Comparison of ENCODE assay signal across 10 cellular contexts in genomic region chr2:216216951-216217903, GRCh38.
DNase-seq lines count a peak whose midpoint lies in the region; ATAC-seq, FAIRE-seq and TF ChIP-seq lines count a peak whose summit lies in the region.
"Had no signal": no experiment of that assay in that cellular context is flagged by ENCODE, and none has a peak within 500 bp of the region (broad histone marks: within the 10 kb centered on the region; RNA-seq: fewer than 3 reads in every experiment).

No MANE protein-coding gene starts in this region.

- H3K4me3 ChIP-seq in MG63 = no peak overlapping the region
- H3K4me3 ChIP-seq in bronchial epithelial cell (ENCODE audit: low read depth, low read length) = no peak overlapping the region
- H3K4me3 ChIP-seq: esophagus squamous epithelium had no signal

- H3K27me3 ChIP-seq in MG63 (no peaks in the 10 kb centered on the region), bronchial epithelial cell (ENCODE audit: control insufficient read depth, insufficient read depth, low read length) (no peaks in the 10 kb centered on the region)
- H3K27me3 ChIP-seq: esophagus squamous epithelium had no signal

- H3K9me3 Mint-ChIP-seq in osteocyte (ENCODE audit: unreplicated experiment) = peaks cover 5% of the 10 kb centered on the region

- FAIRE-seq in bronchial epithelial cell (lab: Jason Lieb, UNC) = no peak

- H3K27me3 Mint-ChIP-seq in osteocyte (ENCODE audit: unreplicated experiment) = no peaks in the 10 kb centered on the region

- H3K36me3 ChIP-seq in MG63 (peaks cover 54% of the 10 kb centered on the region), bronchial epithelial cell (ENCODE audit: control insufficient read depth, insufficient read depth, low read length) (no peaks in the 10 kb centered on the region)

- TF ChIP-seq CTCF in bronchial epithelial cell (IDR thresholded peaks at IDR 0.05; ENCODE audit: insufficient read depth, low read length, severe bottlenecking) (no peak), osteocyte (IDR thresholded peaks at IDR 0.05) (peak; percentile 16)

- peaks cover 3% of the 10 kb centered on the region for H3K36me3 Mint-ChIP-seq in osteocyte (ENCODE audit: unreplicated experiment)

- H3K9me3 ChIP-seq in MG63 = no peaks in the 10 kb centered on the region
- H3K9me3 ChIP-seq: esophagus squamous epithelium had no signal

- no peak overlapping the region for H3K4me3 Mint-ChIP-seq in osteocyte (ENCODE audit: unreplicated experiment)

- DNase-seq in activated CD4-positive, CD25-positive, alpha-beta regulatory T cell (lab: John Stamatoyannopoulos, UW) = no peak
- DNase-seq in MG63 (peak; percentile 55), bronchial epithelial cell (ENCODE audit: low read depth) (peak; percentile 55), osteocyte (ENCODE audit: extremely low spot score, unreplicated experiment) (no peak)
- DNase-seq in stimulated activated CD4-positive, alpha-beta T cell treated with anti-CD3 and anti-CD28 coated beads, Interleukin-12 subunit alpha, Interleukin-12 subunit beta, amount 100 ng/mL, for 4 hours = no peak
- DNase-seq in stimulated activated CD8-positive, alpha-beta memory T cell treated with anti-CD3 and anti-CD28 coated beads, Interleukin-4, amount 100 ng/mL, for 48 hours = no peak
- DNase-seq: esophagus squamous epithelium, T-helper 9 cell had no signal

- peak; percentile 41 to 46 for ATAC-seq in activated CD4-positive, CD25-positive, alpha-beta regulatory T cell treated with anti-CD3 and anti-CD28 coated beads, Interleukin-2, amount 50 U/mL, for 24 hours
- ATAC-seq in HG03378 (IDR thresholded peaks at IDR 0.05; ENCODE audit: unreplicated experiment) = no peak

- H3K27ac Mint-ChIP-seq in osteocyte (ENCODE audit: unreplicated experiment) = peak overlapping the region; percentile 84

- H3K4me1 Mint-ChIP-seq in osteocyte (ENCODE audit: unreplicated experiment) = peaks cover 31% of the 10 kb centered on the region

Comparison
In these comparisons a context has a peak if more than half of its experiments do, and no peak if none do; other contexts are left out.
1. DNase-seq: peak in MG63 (single experiment) and bronchial epithelial cell (single experiment); none in activated CD4-positive, CD25-positive, alpha-beta regulatory T cell (0 of 4), osteocyte (single experiment), stimulated activated CD4-positive, alpha-beta T cell treated with anti-CD3 and anti-CD28 coated beads, Interleukin-12 subunit alpha, Interleukin-12 subunit beta, amount 100 ng/mL, for 4 hours (single experiment) and stimulated activated CD8-positive, alpha-beta memory T cell treated with anti-CD3 and anti-CD28 coated beads, Interleukin-4, amount 100 ng/mL, for 48 hours (single experiment).